In genomic region chr3:42712344-42712648, GRCh38 we compare ENCODE assay signal across 25 cellular contexts. TPM values are rescaled to one million over a fixed set of nuclear protein-coding genes. Genes with fewer than 3 reads are reported as not detected.
"Had no signal": no experiment of that assay in that cellular context is flagged by ENCODE, and none has a peak within 500 bp of the region (broad histone marks: within the 10 kb centered on the region; RNA-seq: fewer than 3 reads in every experiment).

No MANE protein-coding gene starts in this region.

- H3K27ac Mint-ChIP-seq: activated naive CD8-positive, alpha-beta T cell; activated T-cell treated with anti-CD3 and anti-CD28 coated beads, Interleukin-2, amount 50 U/mL, for 24 hours; mesothelial cell of epicardium; T-helper 2 cell treated with Interferon-gamma antibody and Interleukin-4, amounts not matched to agents 5 μg/mL and 100 μg/mL, for 36 hours had no signal

- H3K36me3 Mint-ChIP-seq: activated naive CD8-positive, alpha-beta T cell; mesothelial cell of epicardium; naive B cell had no signal

- H3K36me3 ChIP-seq: colonic mucosa, gastrocnemius medialis, transverse colon, uterus had no signal

- DNase-seq: activated CD4-positive, alpha-beta T cell treated with anti-CD3 and anti-CD28 coated beads for 48 hours; activated CD4-positive, alpha-beta T cell treated with anti-CD3 and anti-CD28 coated beads, Interleukin-2, amount 50 U/mL, for 48 hours; activated CD4-positive, CD25-positive, alpha-beta regulatory T cell; activated T-cell treated with anti-CD3 and anti-CD28 coated beads, Interleukin-2, amount 50 U/mL, for 24 hours; anterior cingulate cortex; colonic mucosa; effector memory CD4-positive, alpha-beta T cell; erythroblast; glutamatergic neuron; naive B cell; occipital lobe; stimulated activated CD4-positive, alpha-beta T cell treated with anti-CD3 and anti-CD28 coated beads, Interleukin-15, amount 100 ng/mL, for 24 hours; stimulated activated naive CD4-positive, alpha-beta T cell treated with Interleukin-2 at 50 U/mL for 16 hours; testis had no signal

- H3K4me3 Mint-ChIP-seq: activated naive CD8-positive, alpha-beta T cell; activated T-cell treated with anti-CD3 and anti-CD28 coated beads, Interleukin-2, amount 50 U/mL, for 24 hours; mesothelial cell of epicardium; naive B cell; neural crest cell; T-helper 2 cell treated with Interferon-gamma antibody and Interleukin-4, amounts not matched to agents 5 μg/mL and 100 μg/mL, for 36 hours had no signal

- H3K4me3 ChIP-seq: colonic mucosa, gastrocnemius medialis, testis, transverse colon, uterus had no signal

- H3K4me1 Mint-ChIP-seq: mesothelial cell of epicardium, neural crest cell had no signal

- H3K9me3 ChIP-seq: colonic mucosa, gastrocnemius medialis, testis, transverse colon, uterus had no signal

- H3K27me3 ChIP-seq: colonic mucosa, gastrocnemius medialis, testis, transverse colon, uterus had no signal

- H3K9me3 Mint-ChIP-seq: activated T-cell treated with anti-CD3 and anti-CD28 coated beads, Interleukin-2, amount 50 U/mL, for 24 hours; mesothelial cell of epicardium; naive B cell; neural crest cell; T-helper 2 cell treated with Interferon-gamma antibody and Interleukin-4, amounts not matched to agents 5 μg/mL and 100 μg/mL, for 36 hours had no signal

- H3K27ac ChIP-seq: colonic mucosa, testis, transverse colon, uterus had no signal

- H3K4me1 ChIP-seq: colonic mucosa, testis, transverse colon, uterus had no signal

- H3K27me3 Mint-ChIP-seq: activated naive CD8-positive, alpha-beta T cell; activated T-cell treated with anti-CD3 and anti-CD28 coated beads, Interleukin-2, amount 50 U/mL, for 24 hours had no signal

RNA-seq across cellular contexts. Expression of gene HHATL, which starts 9.7 kb away (rescaled TPM):
- total RNA-seq: bronchial epithelial cell, dermis microvascular lymphatic vessel endothelial cell, mesothelial cell of epicardium, neural crest cell, occipital lobe had no signal

RNA-seq across cellular contexts. Expression of gene KLHL40, which starts 27.0 kb away (rescaled TPM):
- total RNA-seq: bronchial epithelial cell, colonic mucosa, dermis microvascular lymphatic vessel endothelial cell, left colon, lower leg skin, mesothelial cell of epicardium, neural crest cell, occipital lobe, uterus had no signal
